In the genomic region with DNA sequence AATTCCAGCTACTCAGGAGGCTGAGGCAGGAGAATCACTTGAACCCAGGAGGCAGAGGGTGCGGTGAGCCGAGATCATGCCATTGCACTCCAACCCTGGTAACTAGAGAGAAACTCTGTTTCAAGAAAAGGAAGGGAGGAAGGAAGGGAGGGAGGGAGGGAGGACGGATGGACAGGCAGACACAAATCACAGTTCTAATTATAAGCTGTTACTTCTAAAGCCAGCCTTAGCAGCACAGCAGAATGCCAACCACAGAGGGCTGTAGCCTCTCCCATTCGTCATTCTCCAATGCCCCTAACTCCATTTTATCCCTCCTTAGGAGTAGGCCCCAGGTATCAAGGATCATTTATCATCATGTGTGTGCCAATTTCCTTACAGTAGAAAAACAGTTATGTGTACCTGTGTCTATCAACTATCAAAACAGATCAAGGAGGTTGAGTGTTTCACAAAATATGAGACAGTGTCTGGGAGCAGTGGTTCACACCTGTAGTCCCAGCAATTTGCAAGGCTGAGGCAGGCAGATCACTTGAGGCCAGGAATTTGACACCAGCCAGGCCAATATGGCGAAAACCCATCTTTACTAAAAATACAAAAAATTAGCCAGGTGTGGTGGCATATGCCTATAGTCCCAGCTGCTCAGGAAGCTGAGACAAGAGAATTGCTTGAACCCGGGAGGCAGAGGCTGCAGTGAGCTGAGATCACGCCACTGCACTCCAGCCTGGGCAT, we compare ENCODE assay signal across 9 cellular contexts. TPM values are rescaled to one million over a fixed set of nuclear protein-coding genes. Genes with fewer than 3 reads are reported as not detected.
DNase-seq lines count a peak whose midpoint lies in the region; TF ChIP-seq lines count a peak whose summit lies in the region.
"Had no signal": no experiment of that assay in that cellular context is flagged by ENCODE, and none has a peak within 500 bp of the region (broad histone marks: within the 10 kb centered on the region; RNA-seq: fewer than 3 reads in every experiment).

No MANE protein-coding gene starts in this region.

- H3K27ac ChIP-seq in C4-2B (peak overlapping the region; percentile 53), esophagus muscularis mucosa (replicated peaks in 1 of 4) (peak overlapping the region; percentile 49 to 72 (median 68)), sigmoid colon (peak overlapping the region in 3 of 4 donors; percentile 60 to 64 (median 63))

- no peaks in the 10 kb centered on the region for H3K36me3 ChIP-seq in esophagus muscularis mucosa
- H3K36me3 ChIP-seq in sigmoid colon: no peaks in the 10 kb centered on the region

- 76% methylated on average over 7 of the region's 7 CpGs for WGBS in esophagus muscularis mucosa
- WGBS in sigmoid colon, 2 donors: 67 to 78% methylated on average over 7 of the region's 7 CpGs

- H3K9me3 ChIP-seq in esophagus muscularis mucosa: no peaks in the 10 kb centered on the region
- no peaks in the 10 kb centered on the region for H3K9me3 ChIP-seq in sigmoid colon

- no peak for TF ChIP-seq EP300 in esophagus muscularis mucosa (IDR thresholded peaks at IDR 0.05)
- no peak for TF ChIP-seq EP300 in sigmoid colon (IDR thresholded peaks at IDR 0.05)

- TF ChIP-seq CTCF in C4-2B (conservative IDR thresholded peaks at IDR 0.05) (no peak), esophagus muscularis mucosa (IDR thresholded peaks at IDR 0.05) (no peak), sigmoid colon (IDR thresholded peaks at IDR 0.05) (no peak)

- H3K27me3 ChIP-seq in esophagus muscularis mucosa (no peaks in the 10 kb centered on the region), sigmoid colon (no peaks in the 10 kb centered on the region)

- TF ChIP-seq POLR2A in esophagus muscularis mucosa (IDR thresholded peaks at IDR 0.05; ENCODE audit: low read depth) (no peak), sigmoid colon (IDR thresholded peaks at IDR 0.05) (no peak)

- DNase-seq in NCI-H69 (lab: John Stamatoyannopoulos, UW) (peak; percentile 50), esophagus muscularis mucosa (ENCODE audit: extremely low spot score) (no peak), sigmoid colon (no peak), KG1 (lab: John Stamatoyannopoulos, UW) (no peak), GDM1 (lab: John Stamatoyannopoulos, UW) (no peak)
- no peak for DNase-seq in activated naive CD4-positive, alpha-beta T cell treated with Interleukin-2 at 50 U/mL for 16 hours
- no peak for DNase-seq in activated T-cell treated with anti-CD3 and anti-CD28 coated beads, Interleukin-2, amount 50 U/mL, for 48 hours
- DNase-seq: nephron progenitor cell had no signal

- intact Hi-C loops in esophagus muscularis mucosa (cut with DNase I): loop anchor here (10.0 kb wide), 1 partner anchor 201 kb away; no protein-coding TSS in a partner anchor
- intact Hi-C loops in sigmoid colon (cut with DNase I): no loop called here

- H3K4me3 ChIP-seq in esophagus muscularis mucosa (no peak overlapping the region), sigmoid colon (no peak overlapping the region)

- H3K4me1 ChIP-seq in esophagus muscularis mucosa (peaks cover 50 to 79% (median 58%) of the 10 kb centered on the region in 4 donors), sigmoid colon (peaks cover 0 to 53% (median 38%) of the 10 kb centered on the region in 4 donors)

RNA-seq across cellular contexts. Expression of a gene that starts 19.1 kb away (rescaled TPM):
- total RNA-seq in esophagus muscularis mucosa (10 to 100 TPM; 29.3 to 46.5 (median 37.7) TPM), sigmoid colon (10 to 100 TPM; 47.1 to 77.0 (median 50.5) TPM)
- polyA plus RNA-seq in sigmoid colon: 10 to 100 TPM; 12.6 to 22.2 (median 16.0) TPM

RNA-seq across cellular contexts. Expression of a gene that starts 48.2 kb away (rescaled TPM):
- not detected for total RNA-seq in esophagus muscularis mucosa
- 1 to 10 TPM in 1 of 4 donors, under 1 TPM in 1, not detected in 2; under 0.01 to 1.4 TPM for total RNA-seq in sigmoid colon
- 1 to 10 TPM in 1 of 3 donors, under 1 TPM in 2; under 0.01 to 1.1 (median 0.23) TPM for polyA plus RNA-seq in sigmoid colon
